In the genomic region with DNA sequence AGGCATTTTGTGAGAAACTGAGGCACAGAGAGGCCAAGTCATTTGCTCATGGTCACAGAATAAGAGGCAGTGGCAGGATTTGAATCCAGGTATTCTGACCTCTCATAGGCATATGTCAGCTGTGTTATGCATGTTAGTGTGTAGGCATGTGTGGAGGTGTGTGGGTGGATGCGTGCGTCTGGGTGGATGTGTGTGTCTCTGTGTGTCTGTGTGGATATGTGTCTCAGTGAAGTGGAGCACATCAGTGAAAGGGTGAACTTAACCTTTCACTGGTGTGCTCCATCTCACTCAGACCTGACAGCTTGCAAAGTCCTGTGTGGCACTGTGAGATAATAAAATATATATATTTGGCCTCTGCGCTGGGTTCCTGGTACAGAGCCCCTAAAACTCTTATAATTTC, we compare ENCODE assay signal across 18 cellular contexts.
"Had no signal": no experiment of that assay in that cellular context is flagged by ENCODE, and none has a peak within 500 bp of the region (broad histone marks: within the 10 kb centered on the region; RNA-seq: fewer than 3 reads in every experiment).

No MANE protein-coding gene starts in this region.

- H3K4me3 ChIP-seq: breast epithelium, dorsolateral prefrontal cortex, hepatocyte, mucosa of descending colon, skin epidermis, thoracic aorta, uterus had no signal

- H3K9me3 Mint-ChIP-seq: activated naive CD4-positive, alpha-beta T cell treated with anti-CD3 and anti-CD28 coated beads for 36 hours; activated naive CD8-positive, alpha-beta T cell treated with anti-CD3 and anti-CD28 coated beads, Interleukin-2, amount 50 U/mL, for 24 hours; activated T-helper 2 cell treated with anti-CD3 and anti-CD28 coated beads, Interferon-gamma antibody, Interleukin-2, Interleukin-4, amounts not matched to agents 10 μg/mL and 5 μg/mL and 100 μg/mL, durations not matched to agents 14 hours and 24 hours and 36 hours; naive thymus-derived CD8-positive, alpha-beta T cell had no signal

- H3K27ac Mint-ChIP-seq: activated naive CD4-positive, alpha-beta T cell treated with anti-CD3 and anti-CD28 coated beads for 36 hours; activated naive CD8-positive, alpha-beta T cell treated with anti-CD3 and anti-CD28 coated beads, Interleukin-2, amount 50 U/mL, for 24 hours; activated T-helper 2 cell treated with anti-CD3 and anti-CD28 coated beads, Interferon-gamma antibody, Interleukin-2, Interleukin-4, amounts not matched to agents 10 μg/mL and 5 μg/mL and 100 μg/mL, durations not matched to agents 14 hours and 24 hours and 36 hours had no signal

- H3K27ac ChIP-seq: dorsolateral prefrontal cortex, hepatocyte had no signal

- H3K27me3 ChIP-seq: breast epithelium, dorsolateral prefrontal cortex, hepatocyte, uterus had no signal

- H3K9me3 ChIP-seq: breast epithelium, mucosa of descending colon, thoracic aorta, uterus had no signal

- H3K4me3 Mint-ChIP-seq: activated naive CD4-positive, alpha-beta T cell treated with anti-CD3 and anti-CD28 coated beads for 36 hours; activated naive CD8-positive, alpha-beta T cell treated with anti-CD3 and anti-CD28 coated beads, Interleukin-2, amount 50 U/mL, for 24 hours; naive thymus-derived CD8-positive, alpha-beta T cell had no signal

- H3K27me3 Mint-ChIP-seq: activated naive CD8-positive, alpha-beta T cell treated with anti-CD3 and anti-CD28 coated beads, Interleukin-2, amount 50 U/mL, for 24 hours; naive thymus-derived CD8-positive, alpha-beta T cell had no signal

- DNase-seq: activated CD4-positive, alpha-beta T cell treated with anti-CD3 and anti-CD28 coated beads for 1 hour; activated CD4-positive, alpha-beta T cell treated with anti-CD3 and anti-CD28 coated beads, Interleukin-2, amount 50 U/mL, for 4 hours; activated naive CD4-positive, alpha-beta T cell treated with anti-CD3 and anti-CD28 coated beads for 36 hours; activated naive CD8-positive, alpha-beta T cell treated with anti-CD3 and anti-CD28 coated beads, Interleukin-2, amount 50 U/mL, for 24 hours; activated T-cell treated with anti-CD3 and anti-CD28 coated beads, Interleukin-2, amount 50 U/mL, for 1 hour; aorta; dorsolateral prefrontal cortex; mucosa of descending colon; naive thymus-derived CD8-positive, alpha-beta T cell; stimulated activated CD4-positive, alpha-beta T cell treated with anti-CD3 and anti-CD28 coated beads, Interleukin-4, amount 100 ng/mL, for 24 hours; stimulated activated naive CD4-positive, alpha-beta T cell treated with Interleukin-2 at 50 U/mL for 16 hours; T-helper 1 cell; uterus had no signal

- H3K36me3 ChIP-seq: breast epithelium, uterus had no signal

- ATAC-seq: activated naive CD8-positive, alpha-beta T cell treated with anti-CD3 and anti-CD28 coated beads, Interleukin-2, amount 50 U/mL, for 24 hours; naive thymus-derived CD8-positive, alpha-beta T cell had no signal
